14 cellular contexts compared by ENCODE assay signal in the genomic region with DNA sequence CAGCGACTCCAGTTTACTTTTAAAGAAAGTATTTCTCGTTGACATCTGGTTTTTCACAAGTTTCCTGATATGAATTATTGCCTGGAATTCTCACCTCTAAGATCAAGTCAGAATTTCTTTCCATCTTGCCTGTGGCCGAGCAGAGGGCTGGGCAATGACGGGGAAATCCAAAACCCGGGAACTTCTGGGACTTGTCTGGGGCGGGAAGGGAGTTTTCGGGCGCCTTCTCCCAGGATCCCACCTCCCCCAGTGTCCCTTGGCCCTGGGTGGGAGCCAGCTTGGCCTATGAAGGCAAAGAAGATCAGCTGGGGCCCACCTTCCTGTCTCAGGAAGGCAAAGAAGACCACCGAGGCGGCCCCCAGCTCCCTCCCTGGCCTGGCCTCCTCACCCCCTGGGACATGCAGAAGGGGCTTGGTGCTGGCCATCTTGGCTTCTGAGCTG. TPM values are rescaled to one million over a fixed set of nuclear protein-coding genes. Genes with fewer than 3 reads are reported as not detected.
DNase-seq lines count a peak whose midpoint lies in the region; ATAC-seq and TF ChIP-seq lines count a peak whose summit lies in the region.
"Had no signal": no experiment of that assay in that cellular context is flagged by ENCODE, and none has a peak within 500 bp of the region (broad histone marks: within the 10 kb centered on the region; RNA-seq: fewer than 3 reads in every experiment).

No MANE protein-coding gene starts in this region.

- WGBS in SK-N-SH (ENCODE audit: low lambda C conversion rate), result 77% methylated on average over 8 of the region's 10 CpGs
- 38% methylated on average over 8 of the region's 10 CpGs for WGBS in esophagus muscularis mucosa

- no peaks in the 10 kb centered on the region for H3K9me3 Mint-ChIP-seq in neural progenitor cell
- H3K9me3 Mint-ChIP-seq in stimulated activated effector memory CD8-positive, alpha-beta T cell treated with anti-CD3 and anti-CD28 coated beads, Interleukin-12 subunit alpha, Interleukin-12 subunit beta, amount 100 ng/mL, for 72 hours, result no peaks in the 10 kb centered on the region
- H3K9me3 Mint-ChIP-seq: activated T-helper 17 cell treated with anti-CD3 and anti-CD28 coated beads, Interleukin-2, amount 50 U/mL, for 72 hours; memory B cell had no signal

- H3K9me3 ChIP-seq in SK-N-SH (no peaks in the 10 kb centered on the region), esophagus muscularis mucosa (no peaks in the 10 kb centered on the region), neural progenitor cell (ENCODE audit: low read depth) (no peaks in the 10 kb centered on the region), upper lobe of right lung (no peaks in the 10 kb centered on the region)
- H3K9me3 ChIP-seq: body of pancreas, Caco-2 had no signal

- POLR2A ChIA-PET in SK-N-SH (lab: Yijun Ruan, JAX), result interaction anchor here (1.0 kb wide), 1 partner anchor 19 kb away, joined by 3 read pairs; no protein-coding TSS in a partner anchor

- H3K4me2 ChIP-seq in SK-N-SH, result peak overlapping the region; percentile 64; the same call in 1 of the 2 replicates
- peak overlapping the region; percentile 54 for H3K4me2 ChIP-seq in neural progenitor cell

- H3K36me3 ChIP-seq in SK-N-SH (replicated peaks in 1 of 2; ENCODE audit: control insufficient read depth in 1 of 2, insufficient read depth in 2 of 2, low read length in 1 of 2) (no peaks in the 10 kb centered on the region), esophagus muscularis mucosa (no peaks in the 10 kb centered on the region), neural progenitor cell (no peaks in the 10 kb centered on the region), upper lobe of right lung (no peaks in the 10 kb centered on the region)

- ATAC-seq in SK-N-SH treated with all-trans-retinoic acid at 6 μM for 48 hours, result no peak
- no peak for ATAC-seq in upper lobe of right lung
- ATAC-seq in stimulated activated effector memory CD8-positive, alpha-beta T cell treated with anti-CD3 and anti-CD28 coated beads, Interleukin-12 subunit alpha, Interleukin-12 subunit beta, amount 100 ng/mL, for 72 hours, result no peak
- ATAC-seq: activated T-helper 17 cell treated with anti-CD3 and anti-CD28 coated beads, Interleukin-2, amount 50 U/mL, for 72 hours had no signal

- peak overlapping the region; percentile 70 for H3K27ac Mint-ChIP-seq in neural progenitor cell
- no peak overlapping the region for H3K27ac Mint-ChIP-seq in stimulated activated effector memory CD8-positive, alpha-beta T cell treated with anti-CD3 and anti-CD28 coated beads, Interleukin-12 subunit alpha, Interleukin-12 subunit beta, amount 100 ng/mL, for 72 hours
- H3K27ac Mint-ChIP-seq: activated T-helper 17 cell treated with anti-CD3 and anti-CD28 coated beads, Interleukin-2, amount 50 U/mL, for 72 hours; memory B cell had no signal

- no peak for TF ChIP-seq CTCF in SK-N-SH (IDR thresholded peaks at IDR 0.05)
- no peak for TF ChIP-seq CTCF in esophagus muscularis mucosa (IDR thresholded peaks at IDR 0.05)
- no peak for TF ChIP-seq CTCF in neural progenitor cell (IDR thresholded peaks at IDR 0.05)
- TF ChIP-seq CTCF in upper lobe of right lung (IDR thresholded peaks at IDR 0.05), result no peak

- peaks cover 38% of the 10 kb centered on the region for H3K4me1 Mint-ChIP-seq in neural progenitor cell
- no peaks in the 10 kb centered on the region for H3K4me1 Mint-ChIP-seq in stimulated activated effector memory CD8-positive, alpha-beta T cell treated with anti-CD3 and anti-CD28 coated beads, Interleukin-12 subunit alpha, Interleukin-12 subunit beta, amount 100 ng/mL, for 72 hours
- H3K4me1 Mint-ChIP-seq: activated T-helper 17 cell treated with anti-CD3 and anti-CD28 coated beads, Interleukin-2, amount 50 U/mL, for 72 hours; memory B cell had no signal

- H3K4me1 ChIP-seq in SK-N-SH (ENCODE audit: control insufficient read depth in 1 of 2, insufficient read depth in 2 of 2, low read depth in 1 of 2, low read length in 1 of 2) (peaks cover 19 to 31% of the 10 kb centered on the region in 2 experiments; a peak in 2 of 4 replicates), esophagus muscularis mucosa (peaks cover 29 to 54% (median 49%) of the 10 kb centered on the region in 4 donors), neural progenitor cell (peaks cover 28% of the 10 kb centered on the region), upper lobe of right lung (peaks cover 18% of the 10 kb centered on the region)
- H3K4me1 ChIP-seq: body of pancreas, Caco-2 had no signal

- H3K27me3 ChIP-seq in SK-N-SH (ENCODE audit: insufficient read depth) (no peaks in the 10 kb centered on the region), esophagus muscularis mucosa (peaks cover 0 to 8% (median 0%) of the 10 kb centered on the region in 4 donors), neural progenitor cell (no peaks in the 10 kb centered on the region), upper lobe of right lung (no peaks in the 10 kb centered on the region)
- H3K27me3 ChIP-seq: body of pancreas had no signal

- TF ChIP-seq POLR2A in esophagus muscularis mucosa (IDR thresholded peaks at IDR 0.05; ENCODE audit: low read depth), result no peak

- CTCF ChIA-PET in SK-N-SH (lab: Yijun Ruan, JAX), result interaction anchor here (0.6 to 6.5 kb wide), 3 partner anchors 14 to 627 kb away, joined by 3 to 44 read pairs (median 3); partner anchors contain the start of gene SORCS2

- intact Hi-C loops in esophagus muscularis mucosa (cut with DNase I), result no loop called here
- intact Hi-C loops in upper lobe of right lung (cut with DNase I), result no loop called here

- peaks cover 9% of the 10 kb centered on the region for H3K27me3 Mint-ChIP-seq in neural progenitor cell (ENCODE audit: insufficient read depth, low read depth)
- H3K27me3 Mint-ChIP-seq: memory B cell had no signal

- DNase-seq in SK-N-SH (no peak), esophagus muscularis mucosa (ENCODE audit: extremely low spot score) (no peak), neural progenitor cell (ENCODE audit: low spot score) (no peak), upper lobe of right lung (no peak)
- no peak for DNase-seq in stimulated activated effector memory CD8-positive, alpha-beta T cell treated with anti-CD3 and anti-CD28 coated beads, Interleukin-12 subunit alpha, Interleukin-12 subunit beta, amount 100 ng/mL, for 72 hours (ENCODE audit: low spot score in 2 of 2)
- DNase-seq in activated effector memory CD4-positive, alpha-beta T cell treated with anti-CD3 and anti-CD28 coated beads, Interleukin-2, amount 50 U/mL, for 16 hours, result no peak
- DNase-seq in activated CD8-positive, alpha-beta memory T cell treated with anti-CD3 and anti-CD28 coated beads for 24 hours, result no peak
- DNase-seq: Caco-2, NCI-H1436 had no signal

- H4K20me1 ChIP-seq in SK-N-SH (ENCODE audit: insufficient read depth), result no peaks in the 10 kb centered on the region
- peaks cover 27% of the 10 kb centered on the region for H4K20me1 ChIP-seq in neural progenitor cell (ENCODE audit: low read depth)

- peak overlapping the region; percentile 36 for H3K4me3 Mint-ChIP-seq in neural progenitor cell
- no peak overlapping the region for H3K4me3 Mint-ChIP-seq in stimulated activated effector memory CD8-positive, alpha-beta T cell treated with anti-CD3 and anti-CD28 coated beads, Interleukin-12 subunit alpha, Interleukin-12 subunit beta, amount 100 ng/mL, for 72 hours
- H3K4me3 Mint-ChIP-seq: activated T-helper 17 cell treated with anti-CD3 and anti-CD28 coated beads, Interleukin-2, amount 50 U/mL, for 72 hours; memory B cell had no signal

- TF ChIP-seq RAD21 in SK-N-SH (IDR thresholded peaks at IDR 0.05; ENCODE audit: low read length), result no peak

- H3F3A ChIP-seq in SK-N-SH (replicated peaks; ENCODE audit: insufficient read depth) (peaks cover 24% of the 10 kb centered on the region), neural progenitor cell (ENCODE audit: low read depth) (peaks cover 24% of the 10 kb centered on the region)

- H3K4me3 ChIP-seq in SK-N-SH (ENCODE audit: low read depth in 2 of 2, low read length in 1 of 2) (no peak overlapping the region; a peak in 1 of 4 replicates), esophagus muscularis mucosa (peak overlapping the region in 3 of 4 donors; percentile 19 to 40 (median 32)), neural progenitor cell (no peak overlapping the region), upper lobe of right lung (no peak overlapping the region)
- H3K4me3 ChIP-seq: body of pancreas had no signal

- H3K79me2 ChIP-seq in SK-N-SH (ENCODE audit: insufficient read depth), result no peaks in the 10 kb centered on the region
- no peaks in the 10 kb centered on the region for H3K79me2 ChIP-seq in neural progenitor cell (ENCODE audit: low read depth)

- no peaks in the 10 kb centered on the region for H3K9me2 ChIP-seq in SK-N-SH

- H3K27ac ChIP-seq in SK-N-SH (ENCODE audit: low read depth in 2 of 2, low read length in 1 of 2), result peak overlapping the region; percentile 67 to 85; a peak in 3 of 4 replicates
- peak overlapping the region; percentile 82 to 88 (median 83) for H3K27ac ChIP-seq in esophagus muscularis mucosa (replicated peaks in 1 of 4)
- H3K27ac ChIP-seq in neural progenitor cell, result no peak overlapping the region
- peak overlapping the region; percentile 13 for H3K27ac ChIP-seq in upper lobe of right lung
- H3K27ac ChIP-seq: body of pancreas had no signal

- H3K9ac ChIP-seq in SK-N-SH, result no peak overlapping the region
- no peak overlapping the region for H3K9ac ChIP-seq in neural progenitor cell

- H3K36me3 Mint-ChIP-seq in neural progenitor cell, result no peaks in the 10 kb centered on the region
- no peaks in the 10 kb centered on the region for H3K36me3 Mint-ChIP-seq in stimulated activated effector memory CD8-positive, alpha-beta T cell treated with anti-CD3 and anti-CD28 coated beads, Interleukin-12 subunit alpha, Interleukin-12 subunit beta, amount 100 ng/mL, for 72 hours
- H3K36me3 Mint-ChIP-seq: memory B cell had no signal

- H2AFZ ChIP-seq in SK-N-SH (ENCODE audit: low read depth) (no peak overlapping the region), neural progenitor cell (replicated peaks) (no peak overlapping the region)

- TF ChIP-seq EP300 in SK-N-SH (IDR thresholded peaks at IDR 0.05; ENCODE audit: borderline replicate concordance in 1 of 2, low read depth in 1 of 2, low read length in 1 of 2) (no peak), esophagus muscularis mucosa (IDR thresholded peaks at IDR 0.05) (no peak)

TF ChIP-seq in SK-N-SH, 30 proteins besides CTCF, POLR2A, EP300 and RAD21 (continues in another document):
- no peak for TF ChIP-seq YY1 (IDR thresholded peaks at IDR 0.05; ENCODE audit: low read depth)

TF ChIP-seq in SK-N-SH treated with all-trans-retinoic acid at 6 μM for 48 hours, 23 proteins besides CTCF, POLR2A, EP300 and RAD21 (continues in another document):
- TF ChIP-seq ZC3H10 (CRISPR knock-in tag; IDR thresholded peaks at IDR 0.05) (no peak), ZNF70 (CRISPR knock-in tag; IDR thresholded peaks at IDR 0.05) (no peak), ZFP3 (CRISPR knock-in tag; IDR thresholded peaks at IDR 0.05) (no peak), ESRRG (CRISPR knock-in tag; IDR thresholded peaks at IDR 0.05) (no peak)

RNA-seq across cellular contexts. Expression of gene SORCS2, which starts 15.5 kb away (rescaled TPM):
- polyA plus RNA-seq in SK-N-SH (2012; rRNA removed), result 0.99 and 1.6 TPM in 2 replicates
- 0.58 and 0.79 TPM in 2 replicates for polyA plus RNA-seq in SK-N-SH (2012; cell fraction: cytosol; rRNA removed)
- polyA plus RNA-seq in SK-N-SH (2012; cell fraction: nucleus; rRNA removed), result 2.2 and 2.5 TPM in 2 replicates
- total RNA-seq in esophagus muscularis mucosa (10 to 100 TPM in 1 of 4 donors, 1 to 10 TPM in 3; 3.3 to 10.1 (median 4.3) TPM), neural progenitor cell (ENCODE audit: low replicate concordance) (5.2 and 12.9 TPM in 2 replicates), upper lobe of right lung (7.2 TPM)
- total RNA-seq: pulmonary artery endothelial cell had no signal

Comparison
In these comparisons a context has a peak if more than half of its experiments do, and no peak if none do; other contexts are left out.
1. H3K4me3 ChIP-seq: peak in esophagus muscularis mucosa (3 of 4); none in SK-N-SH (0 of 2), neural progenitor cell (single experiment) and upper lobe of right lung (single experiment).